Comparison of ENCODE assay signal across 1 cellular context in the genomic region with DNA sequence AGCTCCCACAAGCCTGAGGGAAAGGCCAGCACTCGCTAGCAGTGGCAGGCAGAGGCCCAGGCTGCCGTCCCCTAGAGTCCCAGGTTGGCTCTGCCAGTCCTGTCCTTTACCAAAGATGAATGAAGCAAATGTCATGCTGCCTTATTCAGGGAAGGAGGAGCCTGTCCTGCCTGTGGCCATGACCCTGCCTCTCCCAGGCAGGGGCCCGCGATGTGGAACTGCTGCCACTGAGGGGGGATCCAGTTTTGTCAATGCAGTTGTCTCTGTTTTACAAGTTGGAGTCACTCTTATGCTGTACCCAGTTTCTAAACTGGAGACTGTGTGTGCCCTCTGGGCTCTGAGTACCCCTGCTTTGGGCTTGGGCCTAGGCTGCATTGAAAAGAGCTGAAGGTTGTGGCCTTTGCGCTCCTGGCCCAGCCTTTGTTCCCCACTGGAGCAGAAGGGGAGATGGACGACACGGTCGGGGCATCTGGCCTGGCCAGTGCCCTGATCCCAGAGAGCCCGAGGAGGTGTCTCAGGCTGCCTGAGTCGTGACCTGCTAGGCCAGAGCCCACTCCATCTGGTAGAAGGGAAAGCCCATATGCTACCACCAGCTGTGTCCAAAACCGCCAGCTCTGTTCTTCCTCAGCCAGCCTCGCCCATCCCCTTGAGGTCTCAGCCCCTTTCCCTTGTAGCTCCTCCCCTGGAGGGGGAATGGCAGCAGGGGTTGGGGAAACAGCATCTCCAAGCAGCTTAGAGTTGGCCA.
TF ChIP-seq lines count a peak whose summit lies in the region.

No MANE protein-coding gene starts in this region.

TF ChIP-seq in IMR-90, 13 proteins besides CTCF, POLR2A, EP300 and RAD21:
- no peak for TF ChIP-seq RCOR1 (IDR thresholded peaks at IDR 0.05; ENCODE audit: insufficient replicate concordance, low read length)
- TF ChIP-seq SMC3 (IDR thresholded peaks at IDR 0.05; ENCODE audit: low read depth, low read length): no peak
- TF ChIP-seq, protein P1, sequence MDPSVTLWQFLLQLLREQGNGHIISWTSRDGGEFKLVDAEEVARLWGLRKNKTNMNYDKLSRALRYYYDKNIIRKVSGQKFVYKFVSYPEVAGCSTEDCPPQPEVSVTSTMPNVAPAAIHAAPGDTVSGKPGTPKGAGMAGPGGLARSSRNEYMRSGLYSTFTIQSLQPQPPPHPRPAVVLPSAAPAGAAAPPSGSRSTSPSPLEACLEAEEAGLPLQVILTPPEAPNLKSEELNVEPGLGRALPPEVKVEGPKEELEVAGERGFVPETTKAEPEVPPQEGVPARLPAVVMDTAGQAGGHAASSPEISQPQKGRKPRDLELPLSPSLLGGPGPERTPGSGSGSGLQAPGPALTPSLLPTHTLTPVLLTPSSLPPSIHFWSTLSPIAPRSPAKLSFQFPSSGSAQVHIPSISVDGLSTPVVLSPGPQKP (IDR thresholded peaks at IDR 0.05; ENCODE audit: borderline replicate concordance, low read depth, low read length): no peak
- TF ChIP-seq MXI1 (IDR thresholded peaks at IDR 0.05; ENCODE audit: borderline replicate concordance, low read depth, low read length): no peak
- TF ChIP-seq, protein P2, sequence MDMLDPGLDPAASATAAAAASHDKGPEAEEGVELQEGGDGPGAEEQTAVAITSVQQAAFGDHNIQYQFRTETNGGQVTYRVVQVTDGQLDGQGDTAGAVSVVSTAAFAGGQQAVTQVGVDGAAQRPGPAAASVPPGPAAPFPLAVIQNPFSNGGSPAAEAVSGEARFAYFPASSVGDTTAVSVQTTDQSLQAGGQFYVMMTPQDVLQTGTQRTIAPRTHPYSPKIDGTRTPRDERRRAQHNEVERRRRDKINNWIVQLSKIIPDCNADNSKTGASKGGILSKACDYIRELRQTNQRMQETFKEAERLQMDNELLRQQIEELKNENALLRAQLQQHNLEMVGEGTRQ (IDR thresholded peaks at IDR 0.05; ENCODE audit: low read depth, low read length): no peak
- no peak for TF ChIP-seq RFX5 (IDR thresholded peaks at IDR 0.05; ENCODE audit: low read depth, low read length)
- TF ChIP-seq NFE2L2 (IDR thresholded peaks at IDR 0.05; ENCODE audit: low read depth, low read length): no peak
- no peak for TF ChIP-seq FOS (IDR thresholded peaks at IDR 0.05; ENCODE audit: low read depth, low read length)
- TF ChIP-seq CEBPB (IDR thresholded peaks at IDR 0.05; ENCODE audit: low read depth, low read length): no peak
